In genomic region chr1:116762781-116763115, GRCh38 we compare ENCODE assay signal across 1 cellular context.
TF ChIP-seq lines count a peak whose summit lies in the region.

No MANE protein-coding gene starts in this region.

TF ChIP-seq in GM12878, 131 proteins besides CTCF, POLR2A, EP300 and RAD21:
- no peak for TF ChIP-seq IKZF1 (conservative IDR thresholded peaks at IDR 0.05)
- TF ChIP-seq GATAD2B (conservative IDR thresholded peaks at IDR 0.05; ENCODE audit: low read depth): no peak
- no peak for TF ChIP-seq SMAD1 (IDR thresholded peaks at IDR 0.05; ENCODE audit: low read depth, partially characterized antibody)
- no peak for TF ChIP-seq PAX8 (IDR thresholded peaks at IDR 0.05)
- TF ChIP-seq ESRRA (IDR thresholded peaks at IDR 0.05; ENCODE audit: low read length): no peak
- no peak for TF ChIP-seq ZNF687 (IDR thresholded peaks at IDR 0.05)
- TF ChIP-seq ETV6 (conservative IDR thresholded peaks at IDR 0.05 in 1 of 2, IDR thresholded peaks at IDR 0.05 in 1 of 2; ENCODE audit: borderline replicate concordance in 1 of 2, low read depth in 1 of 2): no peak
- TF ChIP-seq SMAD5 (IDR thresholded peaks at IDR 0.05; ENCODE audit: low read depth): no peak
- no peak for TF ChIP-seq RELA (IDR thresholded peaks at IDR 0.05; ENCODE audit: borderline replicate concordance, partially characterized antibody)
- TF ChIP-seq NR2C1 (IDR thresholded peaks at IDR 0.05): no peak
- TF ChIP-seq BMI1 (IDR thresholded peaks at IDR 0.05; ENCODE audit: borderline replicate concordance): no peak
- no peak for TF ChIP-seq SMARCA5 (IDR thresholded peaks at IDR 0.05)
- TF ChIP-seq EED (IDR thresholded peaks at IDR 0.05; ENCODE audit: low read depth): no peak
- TF ChIP-seq HDGF (IDR thresholded peaks at IDR 0.05): no peak
- TF ChIP-seq FOS (IDR thresholded peaks at IDR 0.05; ENCODE audit: borderline replicate concordance, extremely low read depth, insufficient read length): no peak
- TF ChIP-seq RB1 (IDR thresholded peaks at IDR 0.05; ENCODE audit: borderline replicate concordance): no peak
- no peak for TF ChIP-seq ZBTB40 (IDR thresholded peaks at IDR 0.05; ENCODE audit: borderline replicate concordance)
